Comparison of ENCODE assay signal across 8 cellular contexts in genomic region chr9:29212590-29213373, GRCh38. TPM values are rescaled to one million over a fixed set of nuclear protein-coding genes. Genes with fewer than 3 reads are reported as not detected.
DNase-seq lines count a peak whose midpoint lies in the region; ATAC-seq and TF ChIP-seq lines count a peak whose summit lies in the region.

No MANE protein-coding gene starts in this region.

- H3K27me3 Mint-ChIP-seq in natural killer cell treated with Interleukin-12 subunit alpha and Interleukin-12 subunit beta and Interleukin-15 and Interleukin-18, amount 100 ng/mL, for 72 hours = peaks cover 9 to 15% of the 10 kb centered on the region in 2 donors

- peak overlapping the region; percentile 86 for H3K4me3 Mint-ChIP-seq in natural killer cell treated with Interleukin-12 subunit alpha and Interleukin-12 subunit beta and Interleukin-15 and Interleukin-18, amount 100 ng/mL, for 72 hours

- H3K4me3 ChIP-seq in dorsolateral prefrontal cortex = peak overlapping the region; percentile 42 to 75 (median 62)

- peak; percentile 43 to 60 for ATAC-seq in natural killer cell treated with Interleukin-12 subunit alpha and Interleukin-12 subunit beta and Interleukin-15 and Interleukin-18, amount 100 ng/mL, for 72 hours
- ATAC-seq in HG03342 (IDR thresholded peaks at IDR 0.05; ENCODE audit: unreplicated experiment) = no peak

- peaks cover 0 to 60% (median 24%) of the 10 kb centered on the region in 45 donors for H3K27me3 ChIP-seq in dorsolateral prefrontal cortex

- H3K4me1 Mint-ChIP-seq in natural killer cell treated with Interleukin-12 subunit alpha and Interleukin-12 subunit beta and Interleukin-15 and Interleukin-18, amount 100 ng/mL, for 72 hours (ENCODE audit: low read depth in 2 of 2) = peaks cover 5 to 12% of the 10 kb centered on the region in 2 donors

- H3K36me3 Mint-ChIP-seq in natural killer cell treated with Interleukin-12 subunit alpha and Interleukin-12 subunit beta and Interleukin-15 and Interleukin-18, amount 100 ng/mL, for 72 hours = peaks cover 10% of the 10 kb centered on the region

- peak overlapping the region in 30 of 59 donors; percentile 8 to 72 (median 42) for H3K27ac ChIP-seq in dorsolateral prefrontal cortex

- H3K9me3 Mint-ChIP-seq in natural killer cell treated with Interleukin-12 subunit alpha and Interleukin-12 subunit beta and Interleukin-15 and Interleukin-18, amount 100 ng/mL, for 72 hours = peaks cover 4% of the 10 kb centered on the region

- TF ChIP-seq CTCF in dorsolateral prefrontal cortex (IDR thresholded peaks at IDR 0.05 in 54 of 56, conservative IDR thresholded peaks at IDR 0.05 in 2 of 56; ENCODE audit: low read depth in 1 of 56, partially characterized antibody in 56 of 56) = no peak

- H3K27ac Mint-ChIP-seq in natural killer cell treated with Interleukin-12 subunit alpha and Interleukin-12 subunit beta and Interleukin-15 and Interleukin-18, amount 100 ng/mL, for 72 hours = peak overlapping the region; percentile 69 to 90

- DNase-seq in DMS 273 (lab: John Stamatoyannopoulos, UW; ENCODE audit: unreplicated experiment) (peak; percentile 29), DMS 273 treated with DMSO at 0.1 percent for 48 hours (lab: John Stamatoyannopoulos, UW) (no peak), NCI-H2171 (lab: John Stamatoyannopoulos, UW) (peak; percentile 27), dorsolateral prefrontal cortex (peak in 1 of 10 donors; percentile 42), KG1 (lab: John Stamatoyannopoulos, UW) (no peak), inferior parietal cortex (ENCODE audit: extremely low spot score) (no peak)
- no peak for DNase-seq in natural killer cell treated with Interleukin-12 subunit alpha and Interleukin-12 subunit beta and Interleukin-15 and Interleukin-18, amount 100 ng/mL, for 72 hours (ENCODE audit: low spot score)

- intact Hi-C loops in dorsolateral prefrontal cortex (cut with DNase I) = loop anchor here (5.0 to 10.0 kb wide), 3 partner anchors 1485 to 1640 kb away; partner anchors contain the start of gene C9orf72 (in 1 of the 2)

RNA-seq across cellular contexts. Expression of gene LINGO2, which starts 0.6 kb away (rescaled TPM):
- 10 to 100 TPM in 118 of 120 experiments, 1 to 10 TPM in 2; 4.7 to 38.7 (median 20.8) TPM for total RNA-seq in dorsolateral prefrontal cortex
- 1 to 10 TPM; 2.2 to 4.0 TPM for total RNA-seq in natural killer cell treated with Interleukin-12 subunit alpha and Interleukin-12 subunit beta and Interleukin-15 and Interleukin-18, amount 100 ng/mL, for 72 hours

Comparison
In these comparisons a context has a peak if more than half of its experiments do, and no peak if none do; other contexts are left out.
1. DNase-seq: peak in DMS 273 (single experiment) and NCI-H2171 (single experiment); none in DMS 273 treated with DMSO at 0.1 percent for 48 hours (single experiment), natural killer cell treated with Interleukin-12 subunit alpha and Interleukin-12 subunit beta and Interleukin-15 and Interleukin-18, amount 100 ng/mL, for 72 hours (single experiment), KG1 (single experiment) and inferior parietal cortex (single experiment).